ENCODE assay signal across 5 cellular contexts in the genomic region with DNA sequence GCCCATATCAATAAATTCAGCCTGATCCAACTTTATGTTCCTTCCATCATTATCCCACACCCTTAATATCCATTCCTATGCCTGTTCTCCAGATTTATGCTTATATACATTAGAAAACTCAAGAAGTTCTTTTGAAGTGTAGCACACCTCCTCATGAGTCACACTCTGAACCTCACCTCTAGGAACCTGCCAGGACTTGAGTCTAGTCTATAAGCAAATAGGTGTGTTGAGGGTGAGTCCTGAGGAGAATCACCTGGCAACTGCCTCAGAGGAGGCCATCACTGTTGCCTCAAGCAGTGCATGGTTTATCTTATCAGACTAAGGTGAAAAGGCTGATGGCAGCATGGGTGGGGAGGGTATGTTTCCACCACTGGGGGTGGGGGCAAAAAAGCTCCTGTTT.
"Had no signal": no experiment of that assay in that cellular context is flagged by ENCODE, and none has a peak within 500 bp of the region (broad histone marks: within the 10 kb centered on the region; RNA-seq: fewer than 3 reads in every experiment).

No MANE protein-coding gene starts in this region.

- H3K4me3 ChIP-seq: GM23338, K562 had no signal

- ATAC-seq: GM23338, K562 had no signal

- DNase-seq: H9, HCEC 1CT, IMR-90 had no signal
